8 cellular contexts compared by ENCODE assay signal in the genomic region with DNA sequence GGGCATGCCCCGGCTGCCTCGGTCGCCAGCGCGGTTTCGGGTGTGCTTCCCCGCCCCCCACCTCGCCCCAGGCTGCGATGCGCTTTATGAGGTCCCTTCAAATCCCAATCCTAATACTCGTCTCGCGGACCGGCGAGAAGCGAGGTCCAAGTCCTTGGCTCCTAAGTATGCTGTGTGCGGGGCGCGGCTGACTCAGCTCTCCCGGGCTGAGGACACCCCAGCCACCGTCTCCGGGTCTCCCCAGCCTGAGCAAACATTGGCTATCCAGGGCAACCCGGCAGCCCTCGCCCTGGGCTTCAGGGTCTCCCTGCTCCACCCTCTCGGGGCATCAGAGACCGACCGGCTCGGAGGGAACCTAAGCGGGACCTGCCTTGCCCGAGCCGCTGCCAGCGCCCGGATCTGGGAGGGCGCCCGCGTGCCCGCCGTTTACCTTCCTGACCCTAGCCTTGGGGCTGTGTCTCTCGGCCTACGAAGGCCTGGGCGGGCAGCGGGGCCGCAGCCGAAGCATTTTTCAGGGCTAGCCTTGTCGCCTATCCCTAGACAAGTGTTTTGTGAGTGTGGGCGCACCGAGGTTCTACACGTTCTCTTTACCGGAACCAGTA. TPM values are rescaled to one million over a fixed set of nuclear protein-coding genes. Genes with fewer than 3 reads are reported as not detected.
A peak's percentile ranks its signal among the peaks of the same experiment; 100 is the strongest.
DNase-seq lines count a peak whose midpoint lies in the region; ATAC-seq and TF ChIP-seq lines count a peak whose summit lies in the region.

No MANE protein-coding gene starts in this region.

- peak; percentile 21 for ATAC-seq in GM21717 (IDR thresholded peaks at IDR 0.05; ENCODE audit: unreplicated experiment)
- peak; percentile 43 to 53 for ATAC-seq in activated T-cell treated with anti-CD3 and anti-CD28 coated beads, Interleukin-2, amount 50 U/mL, for 72 hours (replicated peaks in 1 of 2)
- peak; percentile 3 to 10 for ATAC-seq in naive thymus-derived CD8-positive, alpha-beta T cell

- H3K9me3 Mint-ChIP-seq in activated T-cell treated with anti-CD3 and anti-CD28 coated beads, Interleukin-2, amount 50 U/mL, for 72 hours, result no peaks in the 10 kb centered on the region
- peaks cover 0 to 4% (median 0%) of the 10 kb centered on the region in 9 donors for H3K9me3 Mint-ChIP-seq in naive thymus-derived CD8-positive, alpha-beta T cell

- peak overlapping the region; percentile 68 for H3K4me3 ChIP-seq in fibroblast of pulmonary artery (replicated peaks; ENCODE audit: low read depth, low read length)

- DNase-seq in D341Med (ENCODE audit: low spot score) (peak; percentile 72), NCI-H345 treated with DMSO at 0.1 percent for 48 hours (lab: John Stamatoyannopoulos, UW; ENCODE audit: unreplicated experiment) (peak; percentile 66), fibroblast of pulmonary artery (ENCODE audit: low read depth) (peak; percentile 42), ureter (ENCODE audit: low spot score) (peak; percentile 59), NCI-H226 (no peak)
- peak; percentile 60 to 68 for DNase-seq in activated T-cell treated with anti-CD3 and anti-CD28 coated beads, Interleukin-2, amount 50 U/mL, for 72 hours
- DNase-seq in naive thymus-derived CD8-positive, alpha-beta T cell, result peak in 6 of 10 donors; percentile 35 to 64 (median 52)

- TF ChIP-seq CTCF in fibroblast of pulmonary artery (IDR thresholded peaks at IDR 0.05; ENCODE audit: low read length, missing control alignments), result no peak

- peaks cover 15 to 26% of the 10 kb centered on the region in 2 donors for H3K36me3 Mint-ChIP-seq in activated T-cell treated with anti-CD3 and anti-CD28 coated beads, Interleukin-2, amount 50 U/mL, for 72 hours (ENCODE audit: insufficient read depth in 2 of 2)
- H3K36me3 Mint-ChIP-seq in naive thymus-derived CD8-positive, alpha-beta T cell, result peaks cover 15 to 56% (median 38%) of the 10 kb centered on the region in 3 donors

- peaks cover 52% of the 10 kb centered on the region for H3K4me1 Mint-ChIP-seq in activated T-cell treated with anti-CD3 and anti-CD28 coated beads, Interleukin-2, amount 50 U/mL, for 72 hours (ENCODE audit: low read depth)
- H3K4me1 Mint-ChIP-seq in naive thymus-derived CD8-positive, alpha-beta T cell, result peaks cover 21 to 59% (median 44%) of the 10 kb centered on the region in 4 donors

- peak overlapping the region; percentile 72 to 85 for H3K4me3 Mint-ChIP-seq in activated T-cell treated with anti-CD3 and anti-CD28 coated beads, Interleukin-2, amount 50 U/mL, for 72 hours
- peak overlapping the region; percentile 89 to 99 (median 97) for H3K4me3 Mint-ChIP-seq in naive thymus-derived CD8-positive, alpha-beta T cell

- POLR2A ChIA-PET in naive thymus-derived CD8-positive, alpha-beta T cell (lab: Charles Lee), result interaction anchor here (0.9 to 3.2 kb wide), 11 partner anchors 41 to 103 kb away, joined by 3 to 17 read pairs (median 9); no protein-coding TSS in a partner anchor

- peak overlapping the region; percentile 93 for H3K27ac Mint-ChIP-seq in activated T-cell treated with anti-CD3 and anti-CD28 coated beads, Interleukin-2, amount 50 U/mL, for 72 hours
- peak overlapping the region; percentile 70 to 99 (median 97) for H3K27ac Mint-ChIP-seq in naive thymus-derived CD8-positive, alpha-beta T cell

- no peaks in the 10 kb centered on the region for H3K27me3 Mint-ChIP-seq in activated T-cell treated with anti-CD3 and anti-CD28 coated beads, Interleukin-2, amount 50 U/mL, for 72 hours (ENCODE audit: low read depth)
- H3K27me3 Mint-ChIP-seq in naive thymus-derived CD8-positive, alpha-beta T cell, result no peaks in the 10 kb centered on the region

RNA-seq across cellular contexts. Expression of a gene that starts 1.2 kb away (rescaled TPM):
- 10 to 100 TPM; 50.7 to 58.0 TPM for total RNA-seq in activated T-cell treated with anti-CD3 and anti-CD28 coated beads, Interleukin-2, amount 50 U/mL, for 72 hours
- total RNA-seq in naive thymus-derived CD8-positive, alpha-beta T cell, result 100 to 1,000 TPM; 177 to 185 TPM
- polyA plus RNA-seq in naive thymus-derived CD8-positive, alpha-beta T cell, result 10 to 100 TPM; 72.3 to 74.3 (median 73.0) TPM
- 29.4 TPM for total RNA-seq in ureter
